In genomic region chr5:172450861-172451695, GRCh38 we compare ENCODE assay signal across 8 cellular contexts. TPM values are rescaled to one million over a fixed set of nuclear protein-coding genes. Genes with fewer than 3 reads are reported as not detected.
DNase-seq lines count a peak whose midpoint lies in the region; ATAC-seq, FAIRE-seq and TF ChIP-seq lines count a peak whose summit lies in the region.

No MANE protein-coding gene starts in this region.

- no peaks in the 10 kb centered on the region for H4K20me1 ChIP-seq in SU-DHL-6 (ENCODE audit: low read depth, low read length)

- DNase-seq in ACHN, result peak; percentile 34
- peak; percentile 37 for DNase-seq in GM19239 (ENCODE audit: insufficient read length, low spot score)
- peak; percentile 59 to 70 for DNase-seq in cardiac fibroblast (ENCODE audit: low read depth in 2 of 2)
- DNase-seq in left lobe of liver (ENCODE audit: low spot score), result no peak
- DNase-seq in stimulated activated naive CD4-positive, alpha-beta T cell treated with Interleukin-2 at 50 U/mL for 16 hours (lab: John Stamatoyannopoulos, UW), result peak; percentile 22
- no peak for DNase-seq in NCI-H1930 (lab: John Stamatoyannopoulos, UW)

- no peak overlapping the region for H3K4me2 ChIP-seq in SU-DHL-6 (ENCODE audit: low read depth, low read length, poor library complexity, severe bottlenecking)

- FAIRE-seq in GM19239 (lab: Jason Lieb, UNC), result no peak

- H3K9me3 ChIP-seq in SU-DHL-6 (ENCODE audit: insufficient read depth, low read length), result no peaks in the 10 kb centered on the region

- H3K27me3 ChIP-seq in SU-DHL-6 (ENCODE audit: low read length), result no peaks in the 10 kb centered on the region

- H3K27ac ChIP-seq in SU-DHL-6 (ENCODE audit: low read depth, low read length), result no peak overlapping the region

- H2AFZ ChIP-seq in SU-DHL-6 (ENCODE audit: low read depth, low read length, severe bottlenecking), result no peak overlapping the region

- H3K79me2 ChIP-seq in SU-DHL-6 (ENCODE audit: insufficient read depth, low read length), result no peaks in the 10 kb centered on the region

- H3K9ac ChIP-seq in SU-DHL-6 (ENCODE audit: low read length), result no peak overlapping the region

- H3K4me3 ChIP-seq in SU-DHL-6 (ENCODE audit: insufficient read depth, low read length, poor library complexity, severe bottlenecking), result no peak overlapping the region
- peak overlapping the region in 1 of 2 donors; percentile 96 for H3K4me3 ChIP-seq in cardiac fibroblast (replicated peaks in 1 of 2; ENCODE audit: low read depth in 2 of 2, low read length in 2 of 2)

- no peaks in the 10 kb centered on the region for H3K36me3 ChIP-seq in SU-DHL-6 (ENCODE audit: low read length)

- no peaks in the 10 kb centered on the region for H3F3A ChIP-seq in SU-DHL-6 (ENCODE audit: insufficient read depth)

- ATAC-seq in left lobe of liver (peak; percentile 33), HG02588 (IDR thresholded peaks at IDR 0.05; ENCODE audit: unreplicated experiment) (no peak)

- H3K9me2 ChIP-seq in SU-DHL-6 (replicated peaks; ENCODE audit: insufficient read depth, low read length), result no peaks in the 10 kb centered on the region

- peak; percentile 84 for TF ChIP-seq CTCF in SU-DHL-6 (IDR thresholded peaks at IDR 0.05; ENCODE audit: insufficient read depth, low read length, poor library complexity, severe bottlenecking)
- peak; percentile 74 for TF ChIP-seq CTCF in cardiac fibroblast (IDR thresholded peaks at IDR 0.05; ENCODE audit: low read depth, low read length)

- in situ Hi-C loops in ACHN (cut with HindIII; ENCODE audit: low pct_ligation_motif_present, low pct_unique_long_range_greater_than_20kb, low sequenced_read_pairs), result no loop called here

RNA-seq across cellular contexts. Expression of gene SH3PXD2B, which starts 3.2 kb away (rescaled TPM):
- 3.8 TPM for total RNA-seq in left lobe of liver

Comparison
In these comparisons a context has a peak if more than half of its experiments do, and no peak if none do; other contexts are left out.
1. DNase-seq: peak in ACHN (single experiment), GM19239 (single experiment), cardiac fibroblast (2 of 2) and stimulated activated naive CD4-positive, alpha-beta T cell treated with Interleukin-2 at 50 U/mL for 16 hours (single experiment); none in left lobe of liver (single experiment) and NCI-H1930 (0 of 2).